Comparison of ENCODE assay signal across 9 cellular contexts in genomic region chr20:59222982-59223610, GRCh38. TPM values are rescaled to one million over a fixed set of nuclear protein-coding genes. Genes with fewer than 3 reads are reported as not detected.
DNase-seq lines count a peak whose midpoint lies in the region; ATAC-seq and TF ChIP-seq lines count a peak whose summit lies in the region.
"Had no signal": no experiment of that assay in that cellular context is flagged by ENCODE, and none has a peak within 500 bp of the region (broad histone marks: within the 10 kb centered on the region; RNA-seq: fewer than 3 reads in every experiment).

No MANE protein-coding gene starts in this region.

- no peak overlapping the region for H3K27ac Mint-ChIP-seq in activated T-cell treated with anti-CD3 and anti-CD28 coated beads, Interleukin-2, amount 50 U/mL, for 72 hours
- H3K27ac Mint-ChIP-seq in type B pancreatic cell: no peak overlapping the region

- no peaks in the 10 kb centered on the region for H3K9me3 Mint-ChIP-seq in activated T-cell treated with anti-CD3 and anti-CD28 coated beads, Interleukin-2, amount 50 U/mL, for 72 hours
- no peaks in the 10 kb centered on the region for H3K9me3 Mint-ChIP-seq in type B pancreatic cell

- H3K27ac ChIP-seq in ascending aorta: no peak overlapping the region

- H3K36me3 Mint-ChIP-seq in activated T-cell treated with anti-CD3 and anti-CD28 coated beads, Interleukin-2, amount 50 U/mL, for 72 hours (ENCODE audit: insufficient read depth in 2 of 2): no peaks in the 10 kb centered on the region
- H3K36me3 Mint-ChIP-seq in type B pancreatic cell: no peaks in the 10 kb centered on the region

- peaks cover 6% of the 10 kb centered on the region for H3K27me3 Mint-ChIP-seq in activated T-cell treated with anti-CD3 and anti-CD28 coated beads, Interleukin-2, amount 50 U/mL, for 72 hours (ENCODE audit: low read depth)
- peaks cover 44% of the 10 kb centered on the region for H3K27me3 Mint-ChIP-seq in type B pancreatic cell

- H3K4me3 Mint-ChIP-seq in activated T-cell treated with anti-CD3 and anti-CD28 coated beads, Interleukin-2, amount 50 U/mL, for 72 hours: peak overlapping the region; percentile 82 to 89
- H3K4me3 Mint-ChIP-seq in type B pancreatic cell: peak overlapping the region; percentile 88

- H3K4me3 ChIP-seq in ascending aorta: peak overlapping the region; percentile 63 to 66

- no peak for ATAC-seq in activated T-cell treated with anti-CD3 and anti-CD28 coated beads, Interleukin-2, amount 50 U/mL, for 72 hours (replicated peaks in 1 of 2)
- no peak for ATAC-seq in HG02970 (IDR thresholded peaks at IDR 0.05; ENCODE audit: low FRiP score, unreplicated experiment)

- H3K36me3 ChIP-seq in ascending aorta: no peaks in the 10 kb centered on the region

- peaks cover 16% of the 10 kb centered on the region for H3K4me1 Mint-ChIP-seq in activated T-cell treated with anti-CD3 and anti-CD28 coated beads, Interleukin-2, amount 50 U/mL, for 72 hours (ENCODE audit: low read depth)
- H3K4me1 Mint-ChIP-seq in type B pancreatic cell (ENCODE audit: unreplicated experiment): peaks cover 46% of the 10 kb centered on the region

- no peak for DNase-seq in activated T-cell treated with anti-CD3 and anti-CD28 coated beads, Interleukin-2, amount 50 U/mL, for 72 hours
- no peak for DNase-seq in activated T-cell treated with anti-CD3 and anti-CD28 coated beads, Interleukin-2, amount 50 U/mL, for 1 hour
- DNase-seq in ascending aorta (ENCODE audit: low spot score in 2 of 2) (no peak), medulla oblongata (ENCODE audit: extremely low spot score) (peak; percentile 21), type B pancreatic cell (ENCODE audit: extremely low spot score, unreplicated experiment) (no peak), NCI-H2107 (lab: John Stamatoyannopoulos, UW) (no peak), NCI-H446 treated with DMSO at 0.1 percent for 48 hours (lab: John Stamatoyannopoulos, UW) (no peak)

- H3K27me3 ChIP-seq in ascending aorta: no peaks in the 10 kb centered on the region

- peaks cover 4 to 20% of the 10 kb centered on the region in 2 donors for H3K4me1 ChIP-seq in ascending aorta

- no peaks in the 10 kb centered on the region for H3K9me3 ChIP-seq in ascending aorta

- TF ChIP-seq CTCF in ascending aorta (IDR thresholded peaks at IDR 0.05): no peak
- no peak for TF ChIP-seq CTCF in type B pancreatic cell (conservative IDR thresholded peaks at IDR 0.05)

- intact Hi-C loops in ascending aorta (cut with DNase I): loop anchor here (1.0 kb wide), 2 partner anchors 135 to 353 kb away; no protein-coding TSS in a partner anchor

RNA-seq across cellular contexts. Expression of gene ZNF831, which starts 59.5 kb away (rescaled TPM):
- total RNA-seq in activated T-cell treated with anti-CD3 and anti-CD28 coated beads, Interleukin-2, amount 50 U/mL, for 72 hours: 1 to 10 TPM; 8.2 to 9.0 TPM
- total RNA-seq in ascending aorta (0.53 TPM), type B pancreatic cell (ENCODE audit: low replicate concordance) (not detected in 2 replicates)
- total RNA-seq: LHCN-M2 had no signal
